In the genomic region with DNA sequence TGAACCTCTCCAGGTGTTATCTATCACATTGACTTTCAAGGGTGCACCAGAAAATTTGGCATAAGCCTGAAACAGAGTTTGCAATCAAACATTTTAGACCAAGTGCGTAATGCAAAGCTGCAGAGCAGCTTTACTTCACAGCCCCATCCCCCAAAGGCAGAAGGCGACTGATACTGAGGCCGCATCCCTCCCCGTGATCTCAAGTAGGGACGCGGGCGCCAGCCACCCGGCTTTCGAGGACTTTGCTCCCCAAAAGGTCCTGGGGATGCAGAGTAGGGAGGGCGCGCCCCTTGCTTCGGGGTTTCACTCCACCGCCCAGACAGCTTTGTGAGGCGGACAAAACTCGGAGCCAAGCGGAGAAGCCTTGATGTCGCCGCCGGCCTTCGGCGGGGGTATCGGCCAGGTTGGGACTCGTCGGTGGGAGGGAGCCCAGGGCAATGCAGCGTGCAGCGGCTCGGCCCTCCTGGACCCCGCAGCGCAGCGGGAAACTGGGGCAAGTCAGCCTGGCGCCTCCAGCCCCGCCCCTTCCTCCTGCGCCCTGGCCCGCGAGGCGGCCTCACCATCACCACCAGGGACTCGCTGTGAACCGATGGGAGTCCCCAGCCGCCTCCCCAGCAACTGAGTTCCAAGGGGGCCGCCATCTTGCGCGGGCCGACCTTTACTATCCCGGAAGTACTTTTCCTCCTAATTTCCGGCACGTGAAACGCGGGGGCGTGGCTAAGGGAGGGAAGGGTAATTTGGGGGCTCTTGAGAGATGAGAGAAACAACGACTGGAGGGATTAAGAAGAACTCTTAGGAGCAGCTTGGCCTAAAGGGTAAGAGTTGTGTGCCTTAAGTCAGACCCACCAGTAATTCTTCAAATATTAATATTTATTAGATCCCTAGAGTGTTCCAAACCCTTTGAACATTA, we compare ENCODE assay signal across 1 cellular context.
A peak's percentile ranks its signal among the peaks of the same experiment; 100 is the strongest.
TF ChIP-seq lines count a peak whose summit lies in the region.

A gene with protein sequence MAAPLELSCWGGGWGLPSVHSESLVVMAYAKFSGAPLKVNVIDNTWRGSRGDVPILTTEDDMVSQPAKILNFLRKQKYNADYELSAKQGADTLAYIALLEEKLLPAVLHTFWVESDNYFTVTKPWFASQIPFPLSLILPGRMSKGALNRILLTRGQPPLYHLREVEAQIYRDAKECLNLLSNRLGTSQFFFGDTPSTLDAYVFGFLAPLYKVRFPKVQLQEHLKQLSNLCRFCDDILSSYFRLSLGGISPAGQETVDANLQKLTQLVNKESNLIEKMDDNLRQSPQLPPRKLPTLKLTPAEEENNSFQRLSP (minus strand): TSS at position 665 of the 910 bp plus-strand sequence. CDS start 24 bp downstream, at position 641.

TF ChIP-seq in H1, 55 proteins besides CTCF, POLR2A, EP300 and RAD21 (continues in another document):
- TF ChIP-seq EGR1 (IDR thresholded peaks at IDR 0.05; ENCODE audit: borderline replicate concordance, low read depth, low read length), result peak; percentile 77; the same call in 1 of the 2 replicates
- no peak for TF ChIP-seq ZNF274 (IDR thresholded peaks at IDR 0.05; ENCODE audit: borderline replicate concordance, extremely low read depth, low read length)
- TF ChIP-seq, protein P1, sequence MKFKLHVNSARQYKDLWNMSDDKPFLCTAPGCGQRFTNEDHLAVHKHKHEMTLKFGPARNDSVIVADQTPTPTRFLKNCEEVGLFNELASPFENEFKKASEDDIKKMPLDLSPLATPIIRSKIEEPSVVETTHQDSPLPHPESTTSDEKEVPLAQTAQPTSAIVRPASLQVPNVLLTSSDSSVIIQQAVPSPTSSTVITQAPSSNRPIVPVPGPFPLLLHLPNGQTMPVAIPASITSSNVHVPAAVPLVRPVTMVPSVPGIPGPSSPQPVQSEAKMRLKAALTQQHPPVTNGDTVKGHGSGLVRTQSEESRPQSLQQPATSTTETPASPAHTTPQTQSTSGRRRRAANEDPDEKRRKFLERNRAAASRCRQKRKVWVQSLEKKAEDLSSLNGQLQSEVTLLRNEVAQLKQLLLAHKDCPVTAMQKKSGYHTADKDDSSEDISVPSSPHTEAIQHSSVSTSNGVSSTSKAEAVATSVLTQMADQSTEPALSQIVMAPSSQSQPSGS (IDR thresholded peaks at IDR 0.05; ENCODE audit: low read length), result no peak
- no peak for TF ChIP-seq SP2 (IDR thresholded peaks at IDR 0.05; ENCODE audit: low read length)
- no peak for TF ChIP-seq BRCA1 (IDR thresholded peaks at IDR 0.05; ENCODE audit: low read depth, low read length)
- TF ChIP-seq, protein P2, sequence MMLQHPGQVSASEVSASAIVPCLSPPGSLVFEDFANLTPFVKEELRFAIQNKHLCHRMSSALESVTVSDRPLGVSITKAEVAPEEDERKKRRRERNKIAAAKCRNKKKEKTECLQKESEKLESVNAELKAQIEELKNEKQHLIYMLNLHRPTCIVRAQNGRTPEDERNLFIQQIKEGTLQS (IDR thresholded peaks at IDR 0.05; ENCODE audit: insufficient read depth, low read depth, low read length), result no peak
- TF ChIP-seq, protein P3, sequence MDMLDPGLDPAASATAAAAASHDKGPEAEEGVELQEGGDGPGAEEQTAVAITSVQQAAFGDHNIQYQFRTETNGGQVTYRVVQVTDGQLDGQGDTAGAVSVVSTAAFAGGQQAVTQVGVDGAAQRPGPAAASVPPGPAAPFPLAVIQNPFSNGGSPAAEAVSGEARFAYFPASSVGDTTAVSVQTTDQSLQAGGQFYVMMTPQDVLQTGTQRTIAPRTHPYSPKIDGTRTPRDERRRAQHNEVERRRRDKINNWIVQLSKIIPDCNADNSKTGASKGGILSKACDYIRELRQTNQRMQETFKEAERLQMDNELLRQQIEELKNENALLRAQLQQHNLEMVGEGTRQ (IDR thresholded peaks at IDR 0.05; ENCODE audit: low read length), result peak; percentile 29; the same call in 1 of the 2 replicates
- no peak for TF ChIP-seq NANOG (IDR thresholded peaks at IDR 0.05; ENCODE audit: insufficient read depth, low read depth, low read length, poor library complexity, severe bottlenecking)
- no peak for TF ChIP-seq SUZ12 (IDR thresholded peaks at IDR 0.05; ENCODE audit: low read length)
- peak; percentile 96 for TF ChIP-seq RBBP5 (IDR thresholded peaks at IDR 0.05; ENCODE audit: borderline replicate concordance, low read depth, low read length)
- no peak for TF ChIP-seq HDAC6 (IDR thresholded peaks at IDR 0.05; ENCODE audit: low read depth, low read length)
- no peak for TF ChIP-seq MAFK (IDR thresholded peaks at IDR 0.05; ENCODE audit: low read depth, low read length)
- TF ChIP-seq SIN3A (conservative IDR thresholded peaks at IDR 0.05 in 1 of 2, IDR thresholded peaks at IDR 0.05 in 1 of 2; ENCODE audit: low read depth in 1 of 2, low read length in 2 of 2), result 0 out of 4 replicates have a peak, but pooled peaks of 1 of the 2 experiments have one; percentile 51
- no peak for TF ChIP-seq JUND (IDR thresholded peaks at IDR 0.05; ENCODE audit: low read length)
- no peak for TF ChIP-seq NRF1 (IDR thresholded peaks at IDR 0.05; ENCODE audit: low read depth, low read length)
- peak; percentile 99 for TF ChIP-seq ASH2L (IDR thresholded peaks at IDR 0.05; ENCODE audit: low read length)
- TF ChIP-seq TAF7 (optimal IDR thresholded peaks at IDR 0.05; ENCODE audit: borderline replicate concordance, low read depth, low read length), result peak; percentile 63
- no peak for TF ChIP-seq RNF2 (IDR thresholded peaks at IDR 0.05; ENCODE audit: borderline replicate concordance, low read depth, low read length, missing control alignments, poor library complexity, severe bottlenecking)
- TF ChIP-seq CHD2 (IDR thresholded peaks at IDR 0.05; ENCODE audit: low read length), result no peak
- no peak for TF ChIP-seq SIX5 (IDR thresholded peaks at IDR 0.05; ENCODE audit: low read depth, low read length)
- no peak for TF ChIP-seq SP4 (IDR thresholded peaks at IDR 0.05; ENCODE audit: low read length)
- no peak for TF ChIP-seq FOSL1 (IDR thresholded peaks at IDR 0.05; ENCODE audit: insufficient read depth, low read depth, low read length)
- TF ChIP-seq, protein P4, sequence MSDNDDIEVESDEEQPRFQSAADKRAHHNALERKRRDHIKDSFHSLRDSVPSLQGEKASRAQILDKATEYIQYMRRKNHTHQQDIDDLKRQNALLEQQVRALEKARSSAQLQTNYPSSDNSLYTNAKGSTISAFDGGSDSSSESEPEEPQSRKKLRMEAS (IDR thresholded peaks at IDR 0.05), result peak; percentile 69
- TF ChIP-seq TEAD4 (IDR thresholded peaks at IDR 0.05; ENCODE audit: low read depth, low read length), result no peak
- no peak for TF ChIP-seq CHD1 (IDR thresholded peaks at IDR 0.05; ENCODE audit: low read depth, low read length)
- TF ChIP-seq KDM4A (IDR thresholded peaks at IDR 0.05; ENCODE audit: low read depth, low read length, severe bottlenecking), result peak; percentile 98
- TF ChIP-seq CREB1 (IDR thresholded peaks at IDR 0.05), result 0 out of 2 replicates have a peak, but pooled peaks have one; percentile 11
- TF ChIP-seq HDAC2 (IDR thresholded peaks at IDR 0.05; ENCODE audit: borderline replicate concordance in 1 of 2, low read depth in 2 of 2, low read length in 2 of 2), result peak in 1 of 2 experiments; percentile 67; a peak in 2 of 4 replicates
- no peak for TF ChIP-seq SAP30 (IDR thresholded peaks at IDR 0.05; ENCODE audit: insufficient read depth, insufficient replicate concordance, low read length)
- 0 out of 2 replicates have a peak, but pooled peaks have one; percentile 22 for TF ChIP-seq KDM1A (IDR thresholded peaks at IDR 0.05; ENCODE audit: borderline replicate concordance, low read length)
- TF ChIP-seq BCL11A (IDR thresholded peaks at IDR 0.05; ENCODE audit: low read depth in 2 of 2, low read length in 2 of 2), result no peak
- no peak for TF ChIP-seq POU5F1 (IDR thresholded peaks at IDR 0.05; ENCODE audit: low read depth, low read length)
- peak; percentile 16; the same call in 1 of the 2 replicates for TF ChIP-seq SP1 (IDR thresholded peaks at IDR 0.05; ENCODE audit: low read depth, low read length)
- no peak for TF ChIP-seq TCF12 (IDR thresholded peaks at IDR 0.05; ENCODE audit: low read depth, low read length)
- TF ChIP-seq KDM5A (IDR thresholded peaks at IDR 0.05; ENCODE audit: low read length), result peak; percentile 94
- TF ChIP-seq, protein P5, sequence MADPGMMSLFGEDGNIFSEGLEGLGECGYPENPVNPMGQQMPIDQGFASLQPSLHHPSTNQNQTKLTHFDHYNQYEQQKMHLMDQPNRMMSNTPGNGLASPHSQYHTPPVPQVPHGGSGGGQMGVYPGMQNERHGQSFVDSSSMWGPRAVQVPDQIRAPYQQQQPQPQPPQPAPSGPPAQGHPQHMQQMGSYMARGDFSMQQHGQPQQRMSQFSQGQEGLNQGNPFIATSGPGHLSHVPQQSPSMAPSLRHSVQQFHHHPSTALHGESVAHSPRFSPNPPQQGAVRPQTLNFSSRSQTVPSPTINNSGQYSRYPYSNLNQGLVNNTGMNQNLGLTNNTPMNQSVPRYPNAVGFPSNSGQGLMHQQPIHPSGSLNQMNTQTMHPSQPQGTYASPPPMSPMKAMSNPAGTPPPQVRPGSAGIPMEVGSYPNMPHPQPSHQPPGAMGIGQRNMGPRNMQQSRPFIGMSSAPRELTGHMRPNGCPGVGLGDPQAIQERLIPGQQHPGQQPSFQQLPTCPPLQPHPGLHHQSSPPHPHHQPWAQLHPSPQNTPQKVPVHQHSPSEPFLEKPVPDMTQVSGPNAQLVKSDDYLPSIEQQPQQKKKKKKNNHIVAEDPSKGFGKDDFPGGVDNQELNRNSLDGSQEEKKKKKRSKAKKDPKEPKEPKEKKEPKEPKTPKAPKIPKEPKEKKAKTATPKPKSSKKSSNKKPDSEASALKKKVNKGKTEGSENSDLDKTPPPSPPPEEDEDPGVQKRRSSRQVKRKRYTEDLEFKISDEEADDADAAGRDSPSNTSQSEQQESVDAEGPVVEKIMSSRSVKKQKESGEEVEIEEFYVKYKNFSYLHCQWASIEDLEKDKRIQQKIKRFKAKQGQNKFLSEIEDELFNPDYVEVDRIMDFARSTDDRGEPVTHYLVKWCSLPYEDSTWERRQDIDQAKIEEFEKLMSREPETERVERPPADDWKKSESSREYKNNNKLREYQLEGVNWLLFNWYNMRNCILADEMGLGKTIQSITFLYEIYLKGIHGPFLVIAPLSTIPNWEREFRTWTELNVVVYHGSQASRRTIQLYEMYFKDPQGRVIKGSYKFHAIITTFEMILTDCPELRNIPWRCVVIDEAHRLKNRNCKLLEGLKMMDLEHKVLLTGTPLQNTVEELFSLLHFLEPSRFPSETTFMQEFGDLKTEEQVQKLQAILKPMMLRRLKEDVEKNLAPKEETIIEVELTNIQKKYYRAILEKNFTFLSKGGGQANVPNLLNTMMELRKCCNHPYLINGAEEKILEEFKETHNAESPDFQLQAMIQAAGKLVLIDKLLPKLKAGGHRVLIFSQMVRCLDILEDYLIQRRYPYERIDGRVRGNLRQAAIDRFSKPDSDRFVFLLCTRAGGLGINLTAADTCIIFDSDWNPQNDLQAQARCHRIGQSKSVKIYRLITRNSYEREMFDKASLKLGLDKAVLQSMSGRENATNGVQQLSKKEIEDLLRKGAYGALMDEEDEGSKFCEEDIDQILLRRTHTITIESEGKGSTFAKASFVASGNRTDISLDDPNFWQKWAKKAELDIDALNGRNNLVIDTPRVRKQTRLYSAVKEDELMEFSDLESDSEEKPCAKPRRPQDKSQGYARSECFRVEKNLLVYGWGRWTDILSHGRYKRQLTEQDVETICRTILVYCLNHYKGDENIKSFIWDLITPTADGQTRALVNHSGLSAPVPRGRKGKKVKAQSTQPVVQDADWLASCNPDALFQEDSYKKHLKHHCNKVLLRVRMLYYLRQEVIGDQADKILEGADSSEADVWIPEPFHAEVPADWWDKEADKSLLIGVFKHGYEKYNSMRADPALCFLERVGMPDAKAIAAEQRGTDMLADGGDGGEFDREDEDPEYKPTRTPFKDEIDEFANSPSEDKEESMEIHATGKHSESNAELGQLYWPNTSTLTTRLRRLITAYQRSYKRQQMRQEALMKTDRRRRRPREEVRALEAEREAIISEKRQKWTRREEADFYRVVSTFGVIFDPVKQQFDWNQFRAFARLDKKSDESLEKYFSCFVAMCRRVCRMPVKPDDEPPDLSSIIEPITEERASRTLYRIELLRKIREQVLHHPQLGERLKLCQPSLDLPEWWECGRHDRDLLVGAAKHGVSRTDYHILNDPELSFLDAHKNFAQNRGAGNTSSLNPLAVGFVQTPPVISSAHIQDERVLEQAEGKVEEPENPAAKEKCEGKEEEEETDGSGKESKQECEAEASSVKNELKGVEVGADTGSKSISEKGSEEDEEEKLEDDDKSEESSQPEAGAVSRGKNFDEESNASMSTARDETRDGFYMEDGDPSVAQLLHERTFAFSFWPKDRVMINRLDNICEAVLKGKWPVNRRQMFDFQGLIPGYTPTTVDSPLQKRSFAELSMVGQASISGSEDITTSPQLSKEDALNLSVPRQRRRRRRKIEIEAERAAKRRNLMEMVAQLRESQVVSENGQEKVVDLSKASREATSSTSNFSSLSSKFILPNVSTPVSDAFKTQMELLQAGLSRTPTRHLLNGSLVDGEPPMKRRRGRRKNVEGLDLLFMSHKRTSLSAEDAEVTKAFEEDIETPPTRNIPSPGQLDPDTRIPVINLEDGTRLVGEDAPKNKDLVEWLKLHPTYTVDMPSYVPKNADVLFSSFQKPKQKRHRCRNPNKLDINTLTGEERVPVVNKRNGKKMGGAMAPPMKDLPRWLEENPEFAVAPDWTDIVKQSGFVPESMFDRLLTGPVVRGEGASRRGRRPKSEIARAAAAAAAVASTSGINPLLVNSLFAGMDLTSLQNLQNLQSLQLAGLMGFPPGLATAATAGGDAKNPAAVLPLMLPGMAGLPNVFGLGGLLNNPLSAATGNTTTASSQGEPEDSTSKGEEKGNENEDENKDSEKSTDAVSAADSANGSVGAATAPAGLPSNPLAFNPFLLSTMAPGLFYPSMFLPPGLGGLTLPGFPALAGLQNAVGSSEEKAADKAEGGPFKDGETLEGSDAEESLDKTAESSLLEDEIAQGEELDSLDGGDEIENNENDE (IDR thresholded peaks at IDR 0.05; ENCODE audit: insufficient replicate concordance, low read length), result no peak
- TF ChIP-seq GABPA (IDR thresholded peaks at IDR 0.05; ENCODE audit: borderline replicate concordance, insufficient read depth, low read length), result peak; percentile 89
- 0 out of 2 replicates have a peak, but pooled peaks have one; percentile 6 for TF ChIP-seq RXRA (IDR thresholded peaks at IDR 0.05; ENCODE audit: insufficient read depth, low read depth, low read length)
- TF ChIP-seq SIRT6 (IDR thresholded peaks at IDR 0.05; ENCODE audit: low read length), result no peak
- TF ChIP-seq GTF2F1 (IDR thresholded peaks at IDR 0.05; ENCODE audit: borderline replicate concordance, low read depth, low read length), result no peak; the same call in 1 of the 2 replicates
- TF ChIP-seq JUN (IDR thresholded peaks at IDR 0.05; ENCODE audit: low read depth, low read length), result no peak
- TF ChIP-seq TAF1 (IDR thresholded peaks at IDR 0.05; ENCODE audit: low read depth, low read length), result peak; percentile 94
- TF ChIP-seq, protein P6, sequence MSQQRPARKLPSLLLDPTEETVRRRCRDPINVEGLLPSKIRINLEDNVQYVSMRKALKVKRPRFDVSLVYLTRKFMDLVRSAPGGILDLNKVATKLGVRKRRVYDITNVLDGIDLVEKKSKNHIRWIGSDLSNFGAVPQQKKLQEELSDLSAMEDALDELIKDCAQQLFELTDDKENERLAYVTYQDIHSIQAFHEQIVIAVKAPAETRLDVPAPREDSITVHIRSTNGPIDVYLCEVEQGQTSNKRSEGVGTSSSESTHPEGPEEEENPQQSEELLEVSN (IDR thresholded peaks at IDR 0.05), result peak; percentile 12
- TF ChIP-seq CBX5 (IDR thresholded peaks at IDR 0.05; ENCODE audit: low read depth, low read length), result no peak
- peak; percentile 97 for TF ChIP-seq PHF8 (conservative IDR thresholded peaks at IDR 0.05; ENCODE audit: low read depth, low read length)
- no peak for TF ChIP-seq BACH1 (IDR thresholded peaks at IDR 0.05; ENCODE audit: low read length)
- TF ChIP-seq YY1 (IDR thresholded peaks at IDR 0.05; ENCODE audit: low read depth, low read length), result peak; percentile 99
- TF ChIP-seq TBP (IDR thresholded peaks at IDR 0.05; ENCODE audit: low read depth, low read length), result peak; percentile 85
- TF ChIP-seq EZH2 (IDR thresholded peaks at IDR 0.05; ENCODE audit: low read depth, low read length, severe bottlenecking), result no peak
- TF ChIP-seq SRF (IDR thresholded peaks at IDR 0.05; ENCODE audit: low read depth, low read length), result no peak
